2 cellular contexts compared by ENCODE assay signal in the genomic region with DNA sequence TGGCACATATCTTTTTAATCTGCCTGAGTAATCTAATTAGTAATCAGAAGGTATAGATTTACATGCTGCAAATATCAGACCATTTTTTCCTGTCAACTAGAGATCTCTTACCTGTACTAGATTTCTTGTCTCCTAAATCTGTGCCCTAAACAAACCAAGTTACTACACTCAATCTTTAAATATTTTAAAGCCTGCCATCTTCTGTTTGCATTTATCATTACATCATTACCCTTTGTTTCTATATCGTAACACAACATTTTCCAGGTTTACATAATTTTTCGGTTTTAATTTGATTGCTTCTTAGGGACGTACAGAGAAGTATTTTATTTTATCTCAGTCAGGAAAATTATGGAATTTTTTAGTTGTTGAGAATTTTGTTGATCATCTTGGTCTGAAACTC.
TF ChIP-seq lines count a peak whose summit lies in the region.

No MANE protein-coding gene starts in this region.

TF ChIP-seq in IMR-90, 13 proteins besides CTCF, POLR2A, EP300 and RAD21 (continued from another document):
- TF ChIP-seq RCOR1 (IDR thresholded peaks at IDR 0.05; ENCODE audit: insufficient replicate concordance, low read length) (no peak), MAZ (IDR thresholded peaks at IDR 0.05; ENCODE audit: borderline replicate concordance, low read depth, low read length) (no peak), FOS (IDR thresholded peaks at IDR 0.05; ENCODE audit: low read depth, low read length) (no peak), MAFK (IDR thresholded peaks at IDR 0.05; ENCODE audit: low read depth, low read length) (no peak)

TF ChIP-seq in liver, 16 proteins besides CTCF, POLR2A, EP300 and RAD21 (continued from another document):
- TF ChIP-seq, protein P1, sequence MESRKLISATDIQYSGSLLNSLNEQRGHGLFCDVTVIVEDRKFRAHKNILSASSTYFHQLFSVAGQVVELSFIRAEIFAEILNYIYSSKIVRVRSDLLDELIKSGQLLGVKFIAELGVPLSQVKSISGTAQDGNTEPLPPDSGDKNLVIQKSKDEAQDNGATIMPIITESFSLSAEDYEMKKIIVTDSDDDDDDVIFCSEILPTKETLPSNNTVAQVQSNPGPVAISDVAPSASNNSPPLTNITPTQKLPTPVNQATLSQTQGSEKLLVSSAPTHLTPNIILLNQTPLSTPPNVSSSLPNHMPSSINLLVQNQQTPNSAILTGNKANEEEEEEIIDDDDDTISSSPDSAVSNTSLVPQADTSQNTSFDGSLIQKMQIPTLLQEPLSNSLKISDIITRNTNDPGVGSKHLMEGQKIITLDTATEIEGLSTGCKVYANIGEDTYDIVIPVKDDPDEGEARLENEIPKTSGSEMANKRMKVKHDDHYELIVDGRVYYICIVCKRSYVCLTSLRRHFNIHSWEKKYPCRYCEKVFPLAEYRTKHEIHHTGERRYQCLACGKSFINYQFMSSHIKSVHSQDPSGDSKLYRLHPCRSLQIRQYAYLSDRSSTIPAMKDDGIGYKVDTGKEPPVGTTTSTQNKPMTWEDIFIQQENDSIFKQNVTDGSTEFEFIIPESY (IDR thresholded peaks at IDR 0.05) = no peak
- TF ChIP-seq HNF4G (IDR thresholded peaks at IDR 0.05) (no peak), YY1 (IDR thresholded peaks at IDR 0.05) (no peak), HNF4A (conservative IDR thresholded peaks at IDR 0.05) (no peak)
- TF ChIP-seq, protein P2, sequence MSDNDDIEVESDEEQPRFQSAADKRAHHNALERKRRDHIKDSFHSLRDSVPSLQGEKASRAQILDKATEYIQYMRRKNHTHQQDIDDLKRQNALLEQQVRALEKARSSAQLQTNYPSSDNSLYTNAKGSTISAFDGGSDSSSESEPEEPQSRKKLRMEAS (IDR thresholded peaks at IDR 0.05) = no peak
- TF ChIP-seq, protein P3, sequence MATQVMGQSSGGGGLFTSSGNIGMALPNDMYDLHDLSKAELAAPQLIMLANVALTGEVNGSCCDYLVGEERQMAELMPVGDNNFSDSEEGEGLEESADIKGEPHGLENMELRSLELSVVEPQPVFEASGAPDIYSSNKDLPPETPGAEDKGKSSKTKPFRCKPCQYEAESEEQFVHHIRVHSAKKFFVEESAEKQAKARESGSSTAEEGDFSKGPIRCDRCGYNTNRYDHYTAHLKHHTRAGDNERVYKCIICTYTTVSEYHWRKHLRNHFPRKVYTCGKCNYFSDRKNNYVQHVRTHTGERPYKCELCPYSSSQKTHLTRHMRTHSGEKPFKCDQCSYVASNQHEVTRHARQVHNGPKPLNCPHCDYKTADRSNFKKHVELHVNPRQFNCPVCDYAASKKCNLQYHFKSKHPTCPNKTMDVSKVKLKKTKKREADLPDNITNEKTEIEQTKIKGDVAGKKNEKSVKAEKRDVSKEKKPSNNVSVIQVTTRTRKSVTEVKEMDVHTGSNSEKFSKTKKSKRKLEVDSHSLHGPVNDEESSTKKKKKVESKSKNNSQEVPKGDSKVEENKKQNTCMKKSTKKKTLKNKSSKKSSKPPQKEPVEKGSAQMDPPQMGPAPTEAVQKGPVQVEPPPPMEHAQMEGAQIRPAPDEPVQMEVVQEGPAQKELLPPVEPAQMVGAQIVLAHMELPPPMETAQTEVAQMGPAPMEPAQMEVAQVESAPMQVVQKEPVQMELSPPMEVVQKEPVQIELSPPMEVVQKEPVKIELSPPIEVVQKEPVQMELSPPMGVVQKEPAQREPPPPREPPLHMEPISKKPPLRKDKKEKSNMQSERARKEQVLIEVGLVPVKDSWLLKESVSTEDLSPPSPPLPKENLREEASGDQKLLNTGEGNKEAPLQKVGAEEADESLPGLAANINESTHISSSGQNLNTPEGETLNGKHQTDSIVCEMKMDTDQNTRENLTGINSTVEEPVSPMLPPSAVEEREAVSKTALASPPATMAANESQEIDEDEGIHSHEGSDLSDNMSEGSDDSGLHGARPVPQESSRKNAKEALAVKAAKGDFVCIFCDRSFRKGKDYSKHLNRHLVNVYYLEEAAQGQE (IDR thresholded peaks at IDR 0.05) = no peak
